1 cellular context compared by ENCODE assay signal in the genomic region with DNA sequence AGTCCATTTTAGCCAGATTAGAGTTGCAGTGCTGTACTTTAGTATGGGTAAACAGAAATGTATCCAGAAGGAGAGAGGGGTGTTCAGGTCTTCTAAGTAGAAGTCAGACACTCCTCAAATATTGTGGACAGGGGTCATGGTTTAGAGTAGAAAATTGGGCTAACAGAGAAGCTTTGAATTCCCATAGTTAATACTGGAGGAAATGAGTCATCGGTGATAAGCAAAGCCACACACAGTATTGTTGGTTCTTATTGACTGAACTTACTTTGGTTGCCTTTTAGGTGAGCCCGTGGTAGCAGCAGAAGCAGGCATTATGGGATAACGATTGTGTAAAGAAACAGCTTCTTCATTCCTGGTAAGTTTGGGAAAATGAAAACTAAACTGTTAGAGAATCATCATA.
TF ChIP-seq lines count a peak whose summit lies in the region.

No MANE protein-coding gene starts in this region.

TF ChIP-seq in HepG2, 621 proteins besides CTCF, POLR2A, EP300 and RAD21:
- peak; percentile 36; the same call in 1 of the 2 replicates for TF ChIP-seq FOSL2 (CRISPR knock-in tag; IDR thresholded peaks at IDR 0.05)
